Comparison of ENCODE assay signal across 13 cellular contexts in genomic region chr2:120937736-120938131, GRCh38.
DNase-seq lines count a peak whose midpoint lies in the region; ATAC-seq, FAIRE-seq and TF ChIP-seq lines count a peak whose summit lies in the region.
"Had no signal": no experiment of that assay in that cellular context is flagged by ENCODE, and none has a peak within 500 bp of the region (broad histone marks: within the 10 kb centered on the region; RNA-seq: fewer than 3 reads in every experiment).

No MANE protein-coding gene starts in this region.

- FAIRE-seq in astrocyte (lab: Jason Lieb, UNC) = peak; percentile 74

- TF ChIP-seq CTCF in astrocyte (IDR thresholded peaks at IDR 0.05; ENCODE audit: insufficient read depth, low read depth, low read length) = no peak
- no peak for TF ChIP-seq CTCF in natural killer cell (IDR thresholded peaks at IDR 0.05)

- peak overlapping the region; percentile 56 for H3K9ac ChIP-seq in astrocyte (ENCODE audit: low read length)

- ATAC-seq in right cardiac atrium (peak; percentile 46 to 51), natural killer cell (no peak)
- ATAC-seq: HCT116 had no signal

- H3K4me3 ChIP-seq in astrocyte (ENCODE audit: insufficient read depth, low read depth, low read length) (no peak overlapping the region), right cardiac atrium (ENCODE audit: low read length) (no peak overlapping the region), skeletal muscle cell (ENCODE audit: low read depth, low read length) (no peak overlapping the region)
- H3K4me3 ChIP-seq: vagina had no signal

- H4K20me1 ChIP-seq in astrocyte (ENCODE audit: insufficient read depth, low read length) = no peaks in the 10 kb centered on the region

- 24% methylated on average over 7 of the region's 7 CpGs for WGBS in right cardiac atrium

- H3K79me2 ChIP-seq in astrocyte (ENCODE audit: insufficient read depth, low read length) = peaks cover 48% of the 10 kb centered on the region

- H3K4me1 ChIP-seq in astrocyte (ENCODE audit: insufficient read depth, low read length) (peaks cover 87% of the 10 kb centered on the region), right cardiac atrium (ENCODE audit: control insufficient read depth, insufficient read depth, low read length) (peaks cover 8% of the 10 kb centered on the region)

- H3K27ac ChIP-seq in astrocyte (ENCODE audit: low read depth, low read length) (peak overlapping the region; percentile 95), right cardiac atrium (ENCODE audit: low read length) (peak overlapping the region; percentile 28)
- H3K27ac ChIP-seq: vagina had no signal

- H3K4me3 Mint-ChIP-seq in astrocyte (ENCODE audit: unreplicated experiment) = peak overlapping the region; percentile 47
- no peak overlapping the region for H3K4me3 Mint-ChIP-seq in natural killer cell
- no peak overlapping the region for H3K4me3 Mint-ChIP-seq in activated naive CD4-positive, alpha-beta T cell treated with anti-CD3 and anti-CD28 coated beads for 36 hours
- H3K4me3 Mint-ChIP-seq: activated B cell treated with CpG ODN at 0.5 μM for 24 hours had no signal

- H3K4me2 ChIP-seq in astrocyte (ENCODE audit: low read length) = peak overlapping the region; percentile 51

- H3K9me3 Mint-ChIP-seq in astrocyte (ENCODE audit: unreplicated experiment) = peaks cover under 1% of the 10 kb centered on the region
- no peaks in the 10 kb centered on the region for H3K9me3 Mint-ChIP-seq in natural killer cell
- no peaks in the 10 kb centered on the region for H3K9me3 Mint-ChIP-seq in activated naive CD4-positive, alpha-beta T cell treated with anti-CD3 and anti-CD28 coated beads for 36 hours
- H3K9me3 Mint-ChIP-seq: activated B cell treated with CpG ODN at 0.5 μM for 24 hours had no signal

- no peak overlapping the region for H2AFZ ChIP-seq in astrocyte (ENCODE audit: low read depth, low read length)

- peaks cover 85% of the 10 kb centered on the region for H3K4me1 Mint-ChIP-seq in astrocyte (ENCODE audit: low read depth, unreplicated experiment)
- H3K4me1 Mint-ChIP-seq in natural killer cell = no peaks in the 10 kb centered on the region
- peaks cover 3% of the 10 kb centered on the region for H3K4me1 Mint-ChIP-seq in activated naive CD4-positive, alpha-beta T cell treated with anti-CD3 and anti-CD28 coated beads for 36 hours (ENCODE audit: low read depth)
- H3K4me1 Mint-ChIP-seq: activated B cell treated with CpG ODN at 0.5 μM for 24 hours had no signal

- CTCF ChIA-PET in activated naive CD4-positive, alpha-beta T cell treated with anti-CD3 and anti-CD28 coated beads for 36 hours (lab: Charles Lee) = interaction anchor here (0.7 kb wide), 1 partner anchor 60 kb away, joined by 4 read pairs; no protein-coding TSS in a partner anchor

- H3K27ac Mint-ChIP-seq in astrocyte (ENCODE audit: unreplicated experiment) = peak overlapping the region; percentile 99
- H3K27ac Mint-ChIP-seq in natural killer cell = no peak overlapping the region
- no peak overlapping the region for H3K27ac Mint-ChIP-seq in activated naive CD4-positive, alpha-beta T cell treated with anti-CD3 and anti-CD28 coated beads for 36 hours
- H3K27ac Mint-ChIP-seq: activated B cell treated with CpG ODN at 0.5 μM for 24 hours had no signal

- DNase-seq in GM04503 (ENCODE audit: low read depth) (peak; percentile 48), astrocyte (ENCODE audit: low read depth) (peak; percentile 79), right cardiac atrium (peak in 2 of 3 donors; percentile 64 to 82), skeletal muscle cell (ENCODE audit: low read depth) (peak; percentile 32), natural killer cell (no peak), NCI-H2029 treated with DMSO at 0.1 percent for 48 hours (lab: John Stamatoyannopoulos, UW) (no peak), NCI-H748 (lab: John Stamatoyannopoulos, UW; ENCODE audit: unreplicated experiment) (no peak)
- DNase-seq in activated naive CD4-positive, alpha-beta T cell treated with anti-CD3 and anti-CD28 coated beads for 36 hours = no peak
- DNase-seq: activated B cell treated with CpG ODN at 0.5 μM for 24 hours; central memory CD4-positive, alpha-beta T cell; COR-L47 had no signal

- no peaks in the 10 kb centered on the region for H3K36me3 ChIP-seq in astrocyte (ENCODE audit: insufficient read depth, low read length)
- H3K36me3 ChIP-seq: vagina had no signal

- no peaks in the 10 kb centered on the region for H3K27me3 ChIP-seq in astrocyte (ENCODE audit: insufficient read depth, low read length)
- H3K27me3 ChIP-seq in right cardiac atrium (ENCODE audit: control insufficient read depth, insufficient read depth) = no peaks in the 10 kb centered on the region
- H3K27me3 ChIP-seq: vagina had no signal

- intact Hi-C loops in right cardiac atrium (cut with DNase I) (no loop called here), natural killer cell (cut with micrococcal nuclease) (no loop called here)
- intact Hi-C loops in activated naive CD4-positive, alpha-beta T cell treated with anti-CD3 and anti-CD28 coated beads for 36 hours (cut with micrococcal nuclease) = no loop called here

- H3K9me3 ChIP-seq in astrocyte (ENCODE audit: insufficient read depth, low read depth, low read length) (no peaks in the 10 kb centered on the region), right cardiac atrium (ENCODE audit: control insufficient read depth, low read length) (no peaks in the 10 kb centered on the region)
- H3K9me3 ChIP-seq: vagina had no signal

- peaks cover 9% of the 10 kb centered on the region for H3K36me3 Mint-ChIP-seq in astrocyte (ENCODE audit: low read depth, unreplicated experiment)
- H3K36me3 Mint-ChIP-seq in natural killer cell = no peaks in the 10 kb centered on the region
- no peaks in the 10 kb centered on the region for H3K36me3 Mint-ChIP-seq in activated naive CD4-positive, alpha-beta T cell treated with anti-CD3 and anti-CD28 coated beads for 36 hours (ENCODE audit: low read depth)

- H3K27me3 Mint-ChIP-seq in astrocyte (ENCODE audit: low read depth, unreplicated experiment) (no peaks in the 10 kb centered on the region), natural killer cell (ENCODE audit: low read depth in 2 of 2) (no peaks in the 10 kb centered on the region)
- H3K27me3 Mint-ChIP-seq in activated naive CD4-positive, alpha-beta T cell treated with anti-CD3 and anti-CD28 coated beads for 36 hours (ENCODE audit: low read depth) = no peaks in the 10 kb centered on the region
- H3K27me3 Mint-ChIP-seq: activated B cell treated with CpG ODN at 0.5 μM for 24 hours had no signal

Comparison
In these comparisons a context has a peak if more than half of its experiments do, and no peak if none do; other contexts are left out.
1. DNase-seq: peak in GM04503 (single experiment), astrocyte (single experiment), right cardiac atrium (2 of 3) and skeletal muscle cell (single experiment); none in natural killer cell (single experiment), activated naive CD4-positive, alpha-beta T cell treated with anti-CD3 and anti-CD28 coated beads for 36 hours (single experiment), NCI-H2029 treated with DMSO at 0.1 percent for 48 hours (single experiment) and NCI-H748 (single experiment).
2. ATAC-seq: peak in right cardiac atrium (2 of 2); none in natural killer cell (0 of 3).